ENCODE assay signal across 1 cellular context in the genomic region with DNA sequence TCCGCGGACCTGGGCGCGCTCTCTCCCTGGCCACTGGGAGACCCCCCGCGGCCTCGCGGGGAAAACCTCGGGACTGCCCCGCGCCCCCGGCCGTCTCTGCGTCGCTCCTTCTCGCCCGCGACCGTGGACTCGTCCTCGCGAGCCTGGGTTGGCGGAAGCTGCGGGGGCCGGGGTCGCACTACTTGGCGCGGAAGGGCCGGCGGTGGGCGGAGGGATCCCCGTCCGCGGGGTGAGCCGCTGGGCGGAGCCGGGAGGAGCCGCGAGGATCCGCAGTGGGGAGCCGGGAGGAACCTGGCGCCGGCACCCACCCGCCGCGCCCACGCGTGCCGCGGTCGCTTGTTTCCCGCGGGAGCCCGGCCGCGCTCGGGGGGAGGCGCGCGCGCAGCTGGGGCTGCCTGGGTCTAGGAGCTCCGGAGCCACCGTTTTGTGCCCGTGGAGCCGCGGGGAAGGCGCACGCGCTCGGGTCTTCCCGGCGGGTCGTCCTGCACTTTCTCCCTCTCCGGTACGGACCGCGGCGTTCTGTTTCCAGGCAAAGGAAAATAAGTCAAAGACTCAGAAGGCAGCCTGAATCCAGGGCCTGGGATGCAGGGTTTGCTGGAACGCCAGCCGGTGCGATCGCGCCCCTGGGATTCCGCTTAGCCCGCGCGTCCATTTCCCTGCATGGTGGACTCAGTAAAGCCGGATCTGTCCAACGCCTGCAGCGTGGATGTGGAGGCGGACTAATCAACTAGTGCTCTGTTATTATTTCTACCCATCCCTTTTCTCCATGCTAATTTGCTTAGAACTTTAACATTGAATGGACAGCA.
TF ChIP-seq lines count a peak whose summit lies in the region.

No MANE protein-coding gene starts in this region.

TF ChIP-seq in WTC11, 78 proteins besides CTCF, POLR2A, EP300 and RAD21 (continued from another document):
- TF ChIP-seq, protein P1, sequence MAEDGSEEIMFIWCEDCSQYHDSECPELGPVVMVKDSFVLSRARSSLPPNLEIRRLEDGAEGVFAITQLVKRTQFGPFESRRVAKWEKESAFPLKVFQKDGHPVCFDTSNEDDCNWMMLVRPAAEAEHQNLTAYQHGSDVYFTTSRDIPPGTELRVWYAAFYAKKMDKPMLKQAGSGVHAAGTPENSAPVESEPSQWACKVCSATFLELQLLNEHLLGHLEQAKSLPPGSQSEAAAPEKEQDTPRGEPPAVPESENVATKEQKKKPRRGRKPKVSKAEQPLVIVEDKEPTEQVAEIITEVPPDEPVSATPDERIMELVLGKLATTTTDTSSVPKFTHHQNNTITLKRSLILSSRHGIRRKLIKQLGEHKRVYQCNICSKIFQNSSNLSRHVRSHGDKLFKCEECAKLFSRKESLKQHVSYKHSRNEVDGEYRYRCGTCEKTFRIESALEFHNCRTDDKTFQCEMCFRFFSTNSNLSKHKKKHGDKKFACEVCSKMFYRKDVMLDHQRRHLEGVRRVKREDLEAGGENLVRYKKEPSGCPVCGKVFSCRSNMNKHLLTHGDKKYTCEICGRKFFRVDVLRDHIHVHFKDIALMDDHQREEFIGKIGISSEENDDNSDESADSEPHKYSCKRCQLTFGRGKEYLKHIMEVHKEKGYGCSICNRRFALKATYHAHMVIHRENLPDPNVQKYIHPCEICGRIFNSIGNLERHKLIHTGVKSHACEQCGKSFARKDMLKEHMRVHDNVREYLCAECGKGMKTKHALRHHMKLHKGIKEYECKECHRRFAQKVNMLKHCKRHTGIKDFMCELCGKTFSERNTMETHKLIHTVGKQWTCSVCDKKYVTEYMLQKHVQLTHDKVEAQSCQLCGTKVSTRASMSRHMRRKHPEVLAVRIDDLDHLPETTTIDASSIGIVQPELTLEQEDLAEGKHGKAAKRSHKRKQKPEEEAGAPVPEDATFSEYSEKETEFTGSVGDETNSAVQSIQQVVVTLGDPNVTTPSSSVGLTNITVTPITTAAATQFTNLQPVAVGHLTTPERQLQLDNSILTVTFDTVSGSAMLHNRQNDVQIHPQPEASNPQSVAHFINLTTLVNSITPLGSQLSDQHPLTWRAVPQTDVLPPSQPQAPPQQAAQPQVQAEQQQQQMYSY (CRISPR knock-in tag; IDR thresholded peaks at IDR 0.05) = peak; percentile 33; the same call in 1 of the 2 replicates
- TF ChIP-seq, protein P2, sequence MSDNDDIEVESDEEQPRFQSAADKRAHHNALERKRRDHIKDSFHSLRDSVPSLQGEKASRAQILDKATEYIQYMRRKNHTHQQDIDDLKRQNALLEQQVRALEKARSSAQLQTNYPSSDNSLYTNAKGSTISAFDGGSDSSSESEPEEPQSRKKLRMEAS (CRISPR knock-in tag; IDR thresholded peaks at IDR 0.05) = peak; percentile 44; the same call in 1 of the 2 replicates
- TF ChIP-seq CREB1 (CRISPR knock-in tag; IDR thresholded peaks at IDR 0.05) = no peak
- TF ChIP-seq, protein P3, sequence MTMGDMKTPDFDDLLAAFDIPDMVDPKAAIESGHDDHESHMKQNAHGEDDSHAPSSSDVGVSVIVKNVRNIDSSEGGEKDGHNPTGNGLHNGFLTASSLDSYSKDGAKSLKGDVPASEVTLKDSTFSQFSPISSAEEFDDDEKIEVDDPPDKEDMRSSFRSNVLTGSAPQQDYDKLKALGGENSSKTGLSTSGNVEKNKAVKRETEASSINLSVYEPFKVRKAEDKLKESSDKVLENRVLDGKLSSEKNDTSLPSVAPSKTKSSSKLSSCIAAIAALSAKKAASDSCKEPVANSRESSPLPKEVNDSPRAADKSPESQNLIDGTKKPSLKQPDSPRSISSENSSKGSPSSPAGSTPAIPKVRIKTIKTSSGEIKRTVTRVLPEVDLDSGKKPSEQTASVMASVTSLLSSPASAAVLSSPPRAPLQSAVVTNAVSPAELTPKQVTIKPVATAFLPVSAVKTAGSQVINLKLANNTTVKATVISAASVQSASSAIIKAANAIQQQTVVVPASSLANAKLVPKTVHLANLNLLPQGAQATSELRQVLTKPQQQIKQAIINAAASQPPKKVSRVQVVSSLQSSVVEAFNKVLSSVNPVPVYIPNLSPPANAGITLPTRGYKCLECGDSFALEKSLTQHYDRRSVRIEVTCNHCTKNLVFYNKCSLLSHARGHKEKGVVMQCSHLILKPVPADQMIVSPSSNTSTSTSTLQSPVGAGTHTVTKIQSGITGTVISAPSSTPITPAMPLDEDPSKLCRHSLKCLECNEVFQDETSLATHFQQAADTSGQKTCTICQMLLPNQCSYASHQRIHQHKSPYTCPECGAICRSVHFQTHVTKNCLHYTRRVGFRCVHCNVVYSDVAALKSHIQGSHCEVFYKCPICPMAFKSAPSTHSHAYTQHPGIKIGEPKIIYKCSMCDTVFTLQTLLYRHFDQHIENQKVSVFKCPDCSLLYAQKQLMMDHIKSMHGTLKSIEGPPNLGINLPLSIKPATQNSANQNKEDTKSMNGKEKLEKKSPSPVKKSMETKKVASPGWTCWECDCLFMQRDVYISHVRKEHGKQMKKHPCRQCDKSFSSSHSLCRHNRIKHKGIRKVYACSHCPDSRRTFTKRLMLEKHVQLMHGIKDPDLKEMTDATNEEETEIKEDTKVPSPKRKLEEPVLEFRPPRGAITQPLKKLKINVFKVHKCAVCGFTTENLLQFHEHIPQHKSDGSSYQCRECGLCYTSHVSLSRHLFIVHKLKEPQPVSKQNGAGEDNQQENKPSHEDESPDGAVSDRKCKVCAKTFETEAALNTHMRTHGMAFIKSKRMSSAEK (CRISPR knock-in tag; IDR thresholded peaks at IDR 0.05; ENCODE audit: borderline replicate concordance) = no peak
- 0 out of 2 replicates have a peak, but pooled peaks have one; percentile 46 for TF ChIP-seq GABPB1 (CRISPR knock-in tag; IDR thresholded peaks at IDR 0.05)
- TF ChIP-seq, protein P4, sequence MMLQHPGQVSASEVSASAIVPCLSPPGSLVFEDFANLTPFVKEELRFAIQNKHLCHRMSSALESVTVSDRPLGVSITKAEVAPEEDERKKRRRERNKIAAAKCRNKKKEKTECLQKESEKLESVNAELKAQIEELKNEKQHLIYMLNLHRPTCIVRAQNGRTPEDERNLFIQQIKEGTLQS (CRISPR knock-in tag; conservative IDR thresholded peaks at IDR 0.05) = no peak
- peak; percentile 37 for TF ChIP-seq ZNF423 (CRISPR knock-in tag; IDR thresholded peaks at IDR 0.05)
- TF ChIP-seq, protein P5, sequence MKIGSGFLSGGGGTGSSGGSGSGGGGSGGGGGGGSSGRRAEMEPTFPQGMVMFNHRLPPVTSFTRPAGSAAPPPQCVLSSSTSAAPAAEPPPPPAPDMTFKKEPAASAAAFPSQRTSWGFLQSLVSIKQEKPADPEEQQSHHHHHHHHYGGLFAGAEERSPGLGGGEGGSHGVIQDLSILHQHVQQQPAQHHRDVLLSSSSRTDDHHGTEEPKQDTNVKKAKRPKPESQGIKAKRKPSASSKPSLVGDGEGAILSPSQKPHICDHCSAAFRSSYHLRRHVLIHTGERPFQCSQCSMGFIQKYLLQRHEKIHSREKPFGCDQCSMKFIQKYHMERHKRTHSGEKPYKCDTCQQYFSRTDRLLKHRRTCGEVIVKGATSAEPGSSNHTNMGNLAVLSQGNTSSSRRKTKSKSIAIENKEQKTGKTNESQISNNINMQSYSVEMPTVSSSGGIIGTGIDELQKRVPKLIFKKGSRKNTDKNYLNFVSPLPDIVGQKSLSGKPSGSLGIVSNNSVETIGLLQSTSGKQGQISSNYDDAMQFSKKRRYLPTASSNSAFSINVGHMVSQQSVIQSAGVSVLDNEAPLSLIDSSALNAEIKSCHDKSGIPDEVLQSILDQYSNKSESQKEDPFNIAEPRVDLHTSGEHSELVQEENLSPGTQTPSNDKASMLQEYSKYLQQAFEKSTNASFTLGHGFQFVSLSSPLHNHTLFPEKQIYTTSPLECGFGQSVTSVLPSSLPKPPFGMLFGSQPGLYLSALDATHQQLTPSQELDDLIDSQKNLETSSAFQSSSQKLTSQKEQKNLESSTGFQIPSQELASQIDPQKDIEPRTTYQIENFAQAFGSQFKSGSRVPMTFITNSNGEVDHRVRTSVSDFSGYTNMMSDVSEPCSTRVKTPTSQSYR (CRISPR knock-in tag; IDR thresholded peaks at IDR 0.05) = 0 out of 2 replicates have a peak, but pooled peaks have one; percentile 13
- TF ChIP-seq, protein P6, sequence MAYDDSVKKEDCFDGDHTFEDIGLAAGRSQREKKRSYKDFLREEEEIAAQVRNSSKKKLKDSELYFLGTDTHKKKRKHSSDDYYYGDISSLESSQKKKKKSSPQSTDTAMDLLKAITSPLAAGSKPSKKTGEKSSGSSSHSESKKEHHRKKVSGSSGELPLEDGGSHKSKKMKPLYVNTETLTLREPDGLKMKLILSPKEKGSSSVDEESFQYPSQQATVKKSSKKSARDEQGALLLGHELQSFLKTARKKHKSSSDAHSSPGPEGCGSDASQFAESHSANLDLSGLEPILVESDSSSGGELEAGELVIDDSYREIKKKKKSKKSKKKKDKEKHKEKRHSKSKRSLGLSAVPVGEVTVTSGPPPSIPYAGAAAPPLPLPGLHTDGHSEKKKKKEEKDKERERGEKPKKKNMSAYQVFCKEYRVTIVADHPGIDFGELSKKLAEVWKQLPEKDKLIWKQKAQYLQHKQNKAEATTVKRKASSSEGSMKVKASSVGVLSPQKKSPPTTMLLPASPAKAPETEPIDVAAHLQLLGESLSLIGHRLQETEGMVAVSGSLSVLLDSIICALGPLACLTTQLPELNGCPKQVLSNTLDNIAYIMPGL (CRISPR knock-in tag; IDR thresholded peaks at IDR 0.05) = peak; percentile 66
- TF ChIP-seq ZNF263 (CRISPR knock-in tag; IDR thresholded peaks at IDR 0.05; ENCODE audit: low read depth) = peak; percentile 65; the same call in 1 of the 2 replicates
- TF ChIP-seq, protein P7, sequence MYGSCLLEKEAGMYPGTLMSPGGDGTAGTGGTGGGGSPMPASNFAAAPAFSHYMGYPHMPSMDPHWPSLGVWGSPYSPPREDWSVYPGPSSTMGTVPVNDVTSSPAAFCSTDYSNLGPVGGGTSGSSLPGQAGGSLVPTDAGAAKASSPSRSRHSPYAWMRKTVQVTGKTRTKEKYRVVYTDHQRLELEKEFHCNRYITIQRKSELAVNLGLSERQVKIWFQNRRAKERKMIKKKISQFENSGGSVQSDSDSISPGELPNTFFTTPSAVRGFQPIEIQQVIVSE (CRISPR knock-in tag; IDR thresholded peaks at IDR 0.05; ENCODE audit: borderline replicate concordance) = no peak
